In the genomic region with DNA sequence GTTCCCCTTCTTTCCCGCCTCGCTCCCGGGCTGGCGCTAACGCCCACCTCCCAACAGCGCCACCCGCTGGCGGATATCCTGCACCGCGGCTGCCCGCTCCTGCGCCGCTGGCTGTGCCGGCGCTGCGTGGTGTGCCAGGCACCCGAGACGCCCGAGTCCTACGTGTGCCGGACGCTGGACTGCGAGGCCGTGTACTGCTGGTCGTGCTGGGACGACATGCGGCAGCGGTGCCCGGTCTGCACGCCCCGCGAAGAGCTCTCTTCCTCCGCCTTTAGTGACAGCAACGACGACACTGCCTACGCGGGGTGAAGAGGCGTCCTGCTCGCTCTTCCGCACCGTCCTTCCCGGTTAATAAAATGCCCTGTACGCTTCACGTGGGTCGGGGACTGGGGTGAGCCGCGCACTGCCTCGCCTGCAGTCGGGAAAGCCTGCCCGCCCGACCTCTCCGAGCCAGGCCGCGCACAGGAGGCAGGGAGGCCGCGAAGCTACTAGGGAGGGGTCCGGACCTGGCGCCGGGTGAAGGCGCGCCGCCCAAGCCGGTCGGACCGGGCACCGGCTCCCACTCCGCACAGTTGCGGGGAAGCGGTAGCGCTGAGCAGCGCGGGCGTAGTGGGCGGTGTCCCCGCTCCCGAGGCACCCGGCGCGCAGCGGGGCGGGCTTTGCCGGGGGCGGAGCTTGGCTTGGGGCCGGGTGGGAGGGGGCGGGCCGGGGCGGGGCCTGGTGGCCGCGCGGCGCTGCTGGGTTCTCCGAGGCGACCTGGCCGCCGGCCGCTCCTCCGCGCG, we compare ENCODE assay signal across 1 cellular context.
TF ChIP-seq lines count a peak whose summit lies in the region.

A gene with protein sequence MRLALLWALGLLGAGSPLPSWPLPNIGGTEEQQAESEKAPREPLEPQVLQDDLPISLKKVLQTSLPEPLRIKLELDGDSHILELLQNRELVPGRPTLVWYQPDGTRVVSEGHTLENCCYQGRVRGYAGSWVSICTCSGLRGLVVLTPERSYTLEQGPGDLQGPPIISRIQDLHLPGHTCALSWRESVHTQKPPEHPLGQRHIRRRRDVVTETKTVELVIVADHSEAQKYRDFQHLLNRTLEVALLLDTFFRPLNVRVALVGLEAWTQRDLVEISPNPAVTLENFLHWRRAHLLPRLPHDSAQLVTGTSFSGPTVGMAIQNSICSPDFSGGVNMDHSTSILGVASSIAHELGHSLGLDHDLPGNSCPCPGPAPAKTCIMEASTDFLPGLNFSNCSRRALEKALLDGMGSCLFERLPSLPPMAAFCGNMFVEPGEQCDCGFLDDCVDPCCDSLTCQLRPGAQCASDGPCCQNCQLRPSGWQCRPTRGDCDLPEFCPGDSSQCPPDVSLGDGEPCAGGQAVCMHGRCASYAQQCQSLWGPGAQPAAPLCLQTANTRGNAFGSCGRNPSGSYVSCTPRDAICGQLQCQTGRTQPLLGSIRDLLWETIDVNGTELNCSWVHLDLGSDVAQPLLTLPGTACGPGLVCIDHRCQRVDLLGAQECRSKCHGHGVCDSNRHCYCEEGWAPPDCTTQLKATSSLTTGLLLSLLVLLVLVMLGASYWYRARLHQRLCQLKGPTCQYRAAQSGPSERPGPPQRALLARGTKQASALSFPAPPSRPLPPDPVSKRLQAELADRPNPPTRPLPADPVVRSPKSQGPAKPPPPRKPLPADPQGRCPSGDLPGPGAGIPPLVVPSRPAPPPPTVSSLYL (plus strand): TSS at position 757 of the 782 bp plus-strand sequence. CDS start 71 bp downstream, outside the sequence.

TF ChIP-seq in K562, 482 proteins besides CTCF, POLR2A, EP300 and RAD21 (continued from another document and continues in another):
- TF ChIP-seq, protein P1, sequence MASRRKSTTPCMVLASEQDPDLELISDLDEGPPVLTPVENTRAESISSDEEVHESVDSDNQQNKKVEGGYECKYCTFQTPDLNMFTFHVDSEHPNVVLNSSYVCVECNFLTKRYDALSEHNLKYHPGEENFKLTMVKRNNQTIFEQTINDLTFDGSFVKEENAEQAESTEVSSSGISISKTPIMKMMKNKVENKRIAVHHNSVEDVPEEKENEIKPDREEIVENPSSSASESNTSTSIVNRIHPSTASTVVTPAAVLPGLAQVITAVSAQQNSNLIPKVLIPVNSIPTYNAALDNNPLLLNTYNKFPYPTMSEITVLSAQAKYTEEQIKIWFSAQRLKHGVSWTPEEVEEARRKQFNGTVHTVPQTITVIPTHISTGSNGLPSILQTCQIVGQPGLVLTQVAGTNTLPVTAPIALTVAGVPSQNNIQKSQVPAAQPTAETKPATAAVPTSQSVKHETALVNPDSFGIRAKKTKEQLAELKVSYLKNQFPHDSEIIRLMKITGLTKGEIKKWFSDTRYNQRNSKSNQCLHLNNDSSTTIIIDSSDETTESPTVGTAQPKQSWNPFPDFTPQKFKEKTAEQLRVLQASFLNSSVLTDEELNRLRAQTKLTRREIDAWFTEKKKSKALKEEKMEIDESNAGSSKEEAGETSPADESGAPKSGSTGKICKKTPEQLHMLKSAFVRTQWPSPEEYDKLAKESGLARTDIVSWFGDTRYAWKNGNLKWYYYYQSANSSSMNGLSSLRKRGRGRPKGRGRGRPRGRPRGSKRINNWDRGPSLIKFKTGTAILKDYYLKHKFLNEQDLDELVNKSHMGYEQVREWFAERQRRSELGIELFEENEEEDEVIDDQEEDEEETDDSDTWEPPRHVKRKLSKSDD (conservative IDR thresholded peaks at IDR 0.05; ENCODE audit: low read length), result no peak
- TF ChIP-seq ZNF133 (CRISPR knock-in tag; IDR thresholded peaks at IDR 0.05), result no peak
- TF ChIP-seq, protein P2, sequence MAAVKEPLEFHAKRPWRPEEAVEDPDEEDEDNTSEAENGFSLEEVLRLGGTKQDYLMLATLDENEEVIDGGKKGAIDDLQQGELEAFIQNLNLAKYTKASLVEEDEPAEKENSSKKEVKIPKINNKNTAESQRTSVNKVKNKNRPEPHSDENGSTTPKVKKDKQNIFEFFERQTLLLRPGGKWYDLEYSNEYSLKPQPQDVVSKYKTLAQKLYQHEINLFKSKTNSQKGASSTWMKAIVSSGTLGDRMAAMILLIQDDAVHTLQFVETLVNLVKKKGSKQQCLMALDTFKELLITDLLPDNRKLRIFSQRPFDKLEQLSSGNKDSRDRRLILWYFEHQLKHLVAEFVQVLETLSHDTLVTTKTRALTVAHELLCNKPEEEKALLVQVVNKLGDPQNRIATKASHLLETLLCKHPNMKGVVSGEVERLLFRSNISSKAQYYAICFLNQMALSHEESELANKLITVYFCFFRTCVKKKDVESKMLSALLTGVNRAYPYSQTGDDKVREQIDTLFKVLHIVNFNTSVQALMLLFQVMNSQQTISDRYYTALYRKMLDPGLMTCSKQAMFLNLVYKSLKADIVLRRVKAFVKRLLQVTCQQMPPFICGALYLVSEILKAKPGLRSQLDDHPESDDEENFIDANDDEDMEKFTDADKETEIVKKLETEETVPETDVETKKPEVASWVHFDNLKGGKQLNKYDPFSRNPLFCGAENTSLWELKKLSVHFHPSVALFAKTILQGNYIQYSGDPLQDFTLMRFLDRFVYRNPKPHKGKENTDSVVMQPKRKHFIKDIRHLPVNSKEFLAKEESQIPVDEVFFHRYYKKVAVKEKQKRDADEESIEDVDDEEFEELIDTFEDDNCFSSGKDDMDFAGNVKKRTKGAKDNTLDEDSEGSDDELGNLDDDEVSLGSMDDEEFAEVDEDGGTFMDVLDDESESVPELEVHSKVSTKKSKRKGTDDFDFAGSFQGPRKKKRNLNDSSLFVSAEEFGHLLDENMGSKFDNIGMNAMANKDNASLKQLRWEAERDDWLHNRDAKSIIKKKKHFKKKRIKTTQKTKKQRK (IDR thresholded peaks at IDR 0.05; ENCODE audit: borderline replicate concordance, low read depth, low read length), result no peak
- TF ChIP-seq POLR2H (tag; IDR thresholded peaks at IDR 0.05; ENCODE audit: low read depth), result no peak
- TF ChIP-seq, protein P3, sequence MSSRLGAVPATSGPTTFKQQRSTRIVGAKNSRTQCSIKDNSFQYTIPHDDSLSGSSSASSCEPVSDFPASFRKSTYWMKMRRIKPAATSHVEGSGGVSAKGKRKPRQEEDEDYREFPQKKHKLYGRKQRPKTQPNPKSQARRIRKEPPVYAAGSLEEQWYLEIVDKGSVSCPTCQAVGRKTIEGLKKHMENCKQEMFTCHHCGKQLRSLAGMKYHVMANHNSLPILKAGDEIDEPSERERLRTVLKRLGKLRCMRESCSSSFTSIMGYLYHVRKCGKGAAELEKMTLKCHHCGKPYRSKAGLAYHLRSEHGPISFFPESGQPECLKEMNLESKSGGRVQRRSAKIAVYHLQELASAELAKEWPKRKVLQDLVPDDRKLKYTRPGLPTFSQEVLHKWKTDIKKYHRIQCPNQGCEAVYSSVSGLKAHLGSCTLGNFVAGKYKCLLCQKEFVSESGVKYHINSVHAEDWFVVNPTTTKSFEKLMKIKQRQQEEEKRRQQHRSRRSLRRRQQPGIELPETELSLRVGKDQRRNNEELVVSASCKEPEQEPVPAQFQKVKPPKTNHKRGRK (tag; IDR thresholded peaks at IDR 0.05), result no peak
- TF ChIP-seq HEY1 (CRISPR knock-in tag; IDR thresholded peaks at IDR 0.05; ENCODE audit: borderline replicate concordance), result no peak
- no peak for TF ChIP-seq RFX1 (IDR thresholded peaks at IDR 0.05)
- TF ChIP-seq CXXC5 (CRISPR knock-in tag; IDR thresholded peaks at IDR 0.05), result peak; percentile 82; the same call in 1 of the 2 replicates
- TF ChIP-seq MTF1 (CRISPR knock-in tag; IDR thresholded peaks at IDR 0.05; ENCODE audit: borderline replicate concordance), result no peak
- no peak for TF ChIP-seq SREBF1 (IDR thresholded peaks at IDR 0.05; ENCODE audit: borderline replicate concordance, low read depth, low read length)
- TF ChIP-seq, protein P4, sequence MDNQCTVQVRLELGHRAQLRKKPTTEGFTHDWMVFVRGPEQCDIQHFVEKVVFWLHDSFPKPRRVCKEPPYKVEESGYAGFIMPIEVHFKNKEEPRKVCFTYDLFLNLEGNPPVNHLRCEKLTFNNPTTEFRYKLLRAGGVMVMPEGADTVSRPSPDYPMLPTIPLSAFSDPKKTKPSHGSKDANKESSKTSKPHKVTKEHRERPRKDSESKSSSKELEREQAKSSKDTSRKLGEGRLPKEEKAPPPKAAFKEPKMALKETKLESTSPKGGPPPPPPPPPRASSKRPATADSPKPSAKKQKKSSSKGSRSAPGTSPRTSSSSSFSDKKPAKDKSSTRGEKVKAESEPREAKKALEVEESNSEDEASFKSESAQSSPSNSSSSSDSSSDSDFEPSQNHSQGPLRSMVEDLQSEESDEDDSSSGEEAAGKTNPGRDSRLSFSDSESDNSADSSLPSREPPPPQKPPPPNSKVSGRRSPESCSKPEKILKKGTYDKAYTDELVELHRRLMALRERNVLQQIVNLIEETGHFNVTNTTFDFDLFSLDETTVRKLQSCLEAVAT (IDR thresholded peaks at IDR 0.05), result no peak
- peak; percentile 91; the same call in 1 of the 2 replicates for TF ChIP-seq SPI1 (IDR thresholded peaks at IDR 0.05; ENCODE audit: borderline replicate concordance, low read depth, low read length)
- TF ChIP-seq, protein P5, sequence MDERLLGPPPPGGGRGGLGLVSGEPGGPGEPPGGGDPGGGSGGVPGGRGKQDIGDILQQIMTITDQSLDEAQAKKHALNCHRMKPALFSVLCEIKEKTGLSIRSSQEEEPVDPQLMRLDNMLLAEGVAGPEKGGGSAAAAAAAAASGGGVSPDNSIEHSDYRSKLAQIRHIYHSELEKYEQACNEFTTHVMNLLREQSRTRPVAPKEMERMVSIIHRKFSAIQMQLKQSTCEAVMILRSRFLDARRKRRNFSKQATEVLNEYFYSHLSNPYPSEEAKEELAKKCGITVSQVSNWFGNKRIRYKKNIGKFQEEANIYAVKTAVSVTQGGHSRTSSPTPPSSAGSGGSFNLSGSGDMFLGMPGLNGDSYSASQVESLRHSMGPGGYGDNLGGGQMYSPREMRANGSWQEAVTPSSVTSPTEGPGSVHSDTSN (CRISPR knock-in tag; IDR thresholded peaks at IDR 0.05; ENCODE audit: low read depth), result no peak
- TF ChIP-seq, protein P5 (tag; conservative IDR thresholded peaks at IDR 0.05; ENCODE audit: low read depth), result no peak
- TF ChIP-seq NR2F6 (CRISPR knock-in tag; IDR thresholded peaks at IDR 0.05), result no peak
- no peak for TF ChIP-seq FOXM1 (IDR thresholded peaks at IDR 0.05; ENCODE audit: low read depth)
- TF ChIP-seq FOXM1 (CRISPR knock-in tag; IDR thresholded peaks at IDR 0.05; ENCODE audit: low read depth), result peak; percentile 92
- no peak for TF ChIP-seq XRCC3 (IDR thresholded peaks at IDR 0.05)
- TF ChIP-seq MTA1 (IDR thresholded peaks at IDR 0.05; ENCODE audit: borderline replicate concordance), result peak; percentile 26; the same call in 1 of the 2 replicates
- TF ChIP-seq, protein P6, sequence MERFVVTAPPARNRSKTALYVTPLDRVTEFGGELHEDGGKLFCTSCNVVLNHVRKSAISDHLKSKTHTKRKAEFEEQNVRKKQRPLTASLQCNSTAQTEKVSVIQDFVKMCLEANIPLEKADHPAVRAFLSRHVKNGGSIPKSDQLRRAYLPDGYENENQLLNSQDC (CRISPR knock-in tag; IDR thresholded peaks at IDR 0.05), result no peak
- no peak for TF ChIP-seq SRF (CRISPR knock-in tag; IDR thresholded peaks at IDR 0.05)
- no peak for TF ChIP-seq ADNP (tag; IDR thresholded peaks at IDR 0.05)
- peak; percentile 50; the same call in 1 of the 2 replicates for TF ChIP-seq SMARCC2 (IDR thresholded peaks at IDR 0.05; ENCODE audit: low read depth)
- TF ChIP-seq GTF2E2 (tag; IDR thresholded peaks at IDR 0.05), result no peak; the same call in 1 of the 2 replicates
- TF ChIP-seq STAT5B (CRISPR knock-in tag; IDR thresholded peaks at IDR 0.05), result no peak
- no peak for TF ChIP-seq NCOA6 (IDR thresholded peaks at IDR 0.05)
- 0 out of 2 replicates have a peak, but pooled peaks have one; percentile 8 for TF ChIP-seq MEF2D (tag; conservative IDR thresholded peaks at IDR 0.05; ENCODE audit: low read depth)
- TF ChIP-seq GABPB1 (CRISPR knock-in tag; IDR thresholded peaks at IDR 0.05), result peak; percentile 88
- TF ChIP-seq, protein P7, sequence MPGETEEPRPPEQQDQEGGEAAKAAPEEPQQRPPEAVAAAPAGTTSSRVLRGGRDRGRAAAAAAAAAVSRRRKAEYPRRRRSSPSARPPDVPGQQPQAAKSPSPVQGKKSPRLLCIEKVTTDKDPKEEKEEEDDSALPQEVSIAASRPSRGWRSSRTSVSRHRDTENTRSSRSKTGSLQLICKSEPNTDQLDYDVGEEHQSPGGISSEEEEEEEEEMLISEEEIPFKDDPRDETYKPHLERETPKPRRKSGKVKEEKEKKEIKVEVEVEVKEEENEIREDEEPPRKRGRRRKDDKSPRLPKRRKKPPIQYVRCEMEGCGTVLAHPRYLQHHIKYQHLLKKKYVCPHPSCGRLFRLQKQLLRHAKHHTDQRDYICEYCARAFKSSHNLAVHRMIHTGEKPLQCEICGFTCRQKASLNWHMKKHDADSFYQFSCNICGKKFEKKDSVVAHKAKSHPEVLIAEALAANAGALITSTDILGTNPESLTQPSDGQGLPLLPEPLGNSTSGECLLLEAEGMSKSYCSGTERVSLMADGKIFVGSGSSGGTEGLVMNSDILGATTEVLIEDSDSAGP (CRISPR knock-in tag; IDR thresholded peaks at IDR 0.05), result no peak
- TF ChIP-seq, protein P8, sequence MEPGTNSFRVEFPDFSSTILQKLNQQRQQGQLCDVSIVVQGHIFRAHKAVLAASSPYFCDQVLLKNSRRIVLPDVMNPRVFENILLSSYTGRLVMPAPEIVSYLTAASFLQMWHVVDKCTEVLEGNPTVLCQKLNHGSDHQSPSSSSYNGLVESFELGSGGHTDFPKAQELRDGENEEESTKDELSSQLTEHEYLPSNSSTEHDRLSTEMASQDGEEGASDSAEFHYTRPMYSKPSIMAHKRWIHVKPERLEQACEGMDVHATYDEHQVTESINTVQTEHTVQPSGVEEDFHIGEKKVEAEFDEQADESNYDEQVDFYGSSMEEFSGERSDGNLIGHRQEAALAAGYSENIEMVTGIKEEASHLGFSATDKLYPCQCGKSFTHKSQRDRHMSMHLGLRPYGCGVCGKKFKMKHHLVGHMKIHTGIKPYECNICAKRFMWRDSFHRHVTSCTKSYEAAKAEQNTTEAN (CRISPR knock-in tag; IDR thresholded peaks at IDR 0.05), result no peak
- peak; percentile 56 for TF ChIP-seq PHF20 (IDR thresholded peaks at IDR 0.05; ENCODE audit: partially characterized antibody)
- TF ChIP-seq ZBTB7A (IDR thresholded peaks at IDR 0.05; ENCODE audit: borderline replicate concordance, control insufficient read depth, low read depth, low read length), result peak; percentile 70; the same call in 1 of the 2 replicates
- peak in 2 of 3 experiments; percentile 36 to 42 for TF ChIP-seq YY1 (IDR thresholded peaks at IDR 0.05; ENCODE audit: borderline replicate concordance in 1 of 3, control insufficient read depth in 1 of 3, extremely low read depth in 1 of 3, insufficient read depth in 3 of 3, insufficient read length in 1 of 3, insufficient replicate concordance in 2 of 3, low read depth in 1 of 3, low read length in 2 of 3)
- TF ChIP-seq SNRNP70 (optimal IDR thresholded peaks at IDR 0.05; ENCODE audit: low read depth, low read length), result no peak
- no peak for TF ChIP-seq ILF3 (IDR thresholded peaks at IDR 0.05; ENCODE audit: borderline replicate concordance)
